In the genomic region with DNA sequence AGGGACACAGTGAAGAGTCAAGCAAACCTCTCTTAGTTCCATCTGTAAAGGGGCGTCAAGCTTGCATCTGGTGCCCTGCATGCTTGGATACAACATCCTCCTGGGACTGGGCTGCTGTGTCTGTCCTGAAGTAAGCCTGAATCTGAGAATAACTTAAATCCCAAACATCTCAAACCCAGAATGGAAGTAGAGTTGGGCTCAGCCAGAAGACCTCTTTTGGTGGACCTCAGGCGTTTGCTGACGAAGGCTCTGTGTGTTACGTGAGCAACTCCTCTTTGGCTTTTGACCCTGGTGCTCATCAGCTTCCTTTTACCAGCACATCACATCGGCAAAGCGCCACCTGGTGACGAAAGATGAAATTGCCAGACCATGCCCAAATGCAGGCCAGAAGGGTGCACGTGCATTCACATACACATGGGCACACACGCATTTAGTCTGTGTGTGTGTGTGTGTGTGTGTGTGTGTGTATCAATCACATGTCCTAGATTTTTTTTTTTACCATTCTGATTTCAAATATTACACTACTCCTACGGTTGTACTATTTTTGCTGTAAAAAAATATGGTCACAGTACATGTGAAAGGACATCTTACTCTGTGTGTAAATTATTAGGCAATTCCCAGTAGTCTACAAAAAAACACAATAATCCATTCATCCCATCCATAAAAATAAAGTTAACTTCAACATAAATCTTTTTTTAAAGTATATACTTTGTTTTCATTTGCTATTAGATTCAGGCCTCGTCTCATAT, we compare ENCODE assay signal across 1 cellular context.
TF ChIP-seq lines count a peak whose summit lies in the region.

No MANE protein-coding gene starts in this region.

TF ChIP-seq in neural cell, 6 proteins besides CTCF, POLR2A, EP300 and RAD21:
- TF ChIP-seq, protein P1, sequence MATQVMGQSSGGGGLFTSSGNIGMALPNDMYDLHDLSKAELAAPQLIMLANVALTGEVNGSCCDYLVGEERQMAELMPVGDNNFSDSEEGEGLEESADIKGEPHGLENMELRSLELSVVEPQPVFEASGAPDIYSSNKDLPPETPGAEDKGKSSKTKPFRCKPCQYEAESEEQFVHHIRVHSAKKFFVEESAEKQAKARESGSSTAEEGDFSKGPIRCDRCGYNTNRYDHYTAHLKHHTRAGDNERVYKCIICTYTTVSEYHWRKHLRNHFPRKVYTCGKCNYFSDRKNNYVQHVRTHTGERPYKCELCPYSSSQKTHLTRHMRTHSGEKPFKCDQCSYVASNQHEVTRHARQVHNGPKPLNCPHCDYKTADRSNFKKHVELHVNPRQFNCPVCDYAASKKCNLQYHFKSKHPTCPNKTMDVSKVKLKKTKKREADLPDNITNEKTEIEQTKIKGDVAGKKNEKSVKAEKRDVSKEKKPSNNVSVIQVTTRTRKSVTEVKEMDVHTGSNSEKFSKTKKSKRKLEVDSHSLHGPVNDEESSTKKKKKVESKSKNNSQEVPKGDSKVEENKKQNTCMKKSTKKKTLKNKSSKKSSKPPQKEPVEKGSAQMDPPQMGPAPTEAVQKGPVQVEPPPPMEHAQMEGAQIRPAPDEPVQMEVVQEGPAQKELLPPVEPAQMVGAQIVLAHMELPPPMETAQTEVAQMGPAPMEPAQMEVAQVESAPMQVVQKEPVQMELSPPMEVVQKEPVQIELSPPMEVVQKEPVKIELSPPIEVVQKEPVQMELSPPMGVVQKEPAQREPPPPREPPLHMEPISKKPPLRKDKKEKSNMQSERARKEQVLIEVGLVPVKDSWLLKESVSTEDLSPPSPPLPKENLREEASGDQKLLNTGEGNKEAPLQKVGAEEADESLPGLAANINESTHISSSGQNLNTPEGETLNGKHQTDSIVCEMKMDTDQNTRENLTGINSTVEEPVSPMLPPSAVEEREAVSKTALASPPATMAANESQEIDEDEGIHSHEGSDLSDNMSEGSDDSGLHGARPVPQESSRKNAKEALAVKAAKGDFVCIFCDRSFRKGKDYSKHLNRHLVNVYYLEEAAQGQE (IDR thresholded peaks at IDR 0.05; ENCODE audit: borderline replicate concordance), result no peak
- TF ChIP-seq EZH2 (IDR thresholded peaks at IDR 0.05; ENCODE audit: borderline replicate concordance, insufficient read depth, low read length, poor library complexity, severe bottlenecking), result no peak
- peak; percentile 86 for TF ChIP-seq MXI1 (conservative IDR thresholded peaks at IDR 0.05; ENCODE audit: poor library complexity, severe bottlenecking)
- TF ChIP-seq SMC3 (conservative IDR thresholded peaks at IDR 0.05; ENCODE audit: poor library complexity), result peak; percentile 90
- TF ChIP-seq POLR2AphosphoS5 (IDR thresholded peaks at IDR 0.05), result no peak
- no peak for TF ChIP-seq TAF1 (IDR thresholded peaks at IDR 0.05; ENCODE audit: low read depth)
